In genomic region chr15:48946088-48946839, GRCh38 we compare ENCODE assay signal across 1 cellular context.
TF ChIP-seq lines count a peak whose summit lies in the region.

No MANE protein-coding gene starts in this region.

TF ChIP-seq in endothelial cell of umbilical vein, 7 proteins besides CTCF, POLR2A, EP300 and RAD21 (continued from another document):
- TF ChIP-seq GATA2 (IDR thresholded peaks at IDR 0.05; ENCODE audit: insufficient read depth, insufficient read length, low read depth, low read length), result no peak
